ENCODE assay signal across 22 cellular contexts in genomic region chr6:6178795-6179194, GRCh38.
A peak's percentile ranks its signal among the peaks of the same experiment; 100 is the strongest.
DNase-seq lines count a peak whose midpoint lies in the region; ATAC-seq, FAIRE-seq and TF ChIP-seq lines count a peak whose summit lies in the region.
"Had no signal": no experiment of that assay in that cellular context is flagged by ENCODE, and none has a peak within 500 bp of the region (broad histone marks: within the 10 kb centered on the region; RNA-seq: fewer than 3 reads in every experiment).

No MANE protein-coding gene starts in this region.

- CTCF ChIA-PET in mammary epithelial cell (lab: Charles Lee; ENCODE audit: low non-redundant PET) (no interaction called here), MCF 10A (lab: Yijun Ruan, JAX) (interaction anchor here (0.8 kb wide), 1 partner anchor 122 kb away, joined by 4 read pairs; no protein-coding TSS in a partner anchor)

- DNase-seq in mammary epithelial cell (no peak), MCF 10A (ENCODE audit: unreplicated experiment) (no peak), keratinocyte (ENCODE audit: low read depth, low spot score) (no peak), ureter (ENCODE audit: low spot score) (peak; percentile 54), HuH-7.5 (ENCODE audit: low spot score) (no peak)
- DNase-seq: ACHN; Caco-2; Calu3; CD4-positive, alpha-beta T cell; CD8-positive, alpha-beta T cell; DMS79 treated with DMSO at 0.1 percent for 48 hours; GF-D8 had no signal

- H3K9me1 ChIP-seq in keratinocyte (ENCODE audit: control insufficient read depth, extremely low read depth, insufficient read depth, low read length) = no peaks in the 10 kb centered on the region

- H4K20me1 ChIP-seq in mammary epithelial cell (ENCODE audit: insufficient read depth, low read length) (no peaks in the 10 kb centered on the region), keratinocyte (ENCODE audit: control insufficient read depth, extremely low read depth, insufficient read depth, low read length) (no peaks in the 10 kb centered on the region)

- in situ Hi-C loops in mammary epithelial cell (cut with MboI; ENCODE audit: low sequenced_read_pairs in 2 of 2) = no loop called here

- no peaks in the 10 kb centered on the region for H3K4me1 Mint-ChIP-seq in MCF 10A (ENCODE audit: insufficient read depth, unreplicated experiment)
- H3K4me1 Mint-ChIP-seq: B cell had no signal

- H2AFZ ChIP-seq in mammary epithelial cell (ENCODE audit: low read depth, low read length) (peak overlapping the region; percentile 67), keratinocyte (ENCODE audit: control insufficient read depth, low read length) (peak overlapping the region; percentile 49)

- no peaks in the 10 kb centered on the region for H3K27me3 ChIP-seq in mammary epithelial cell (ENCODE audit: insufficient read depth, low read length)
- H3K27me3 ChIP-seq in keratinocyte (ENCODE audit: control insufficient read depth, extremely low read depth, insufficient read depth, low read length) = no peaks in the 10 kb centered on the region
- H3K27me3 ChIP-seq: BLaER1 treated with 17β-estradiol and CSF1 and Interleukin-3, amounts not matched to agents 10 nM and 100 nM had no signal

- no peaks in the 10 kb centered on the region for H3K9me3 Mint-ChIP-seq in MCF 10A (ENCODE audit: unreplicated experiment)
- H3K9me3 Mint-ChIP-seq: CD4-positive, alpha-beta T cell; CD8-positive, alpha-beta T cell had no signal

- no TSS peak for BruUV-seq in mammary epithelial cell (replicated peaks; lab: Mats Ljungman, UMichigan)
- BruUV-seq in MCF 10A (replicated peaks; lab: Mats Ljungman, UMichigan) = no TSS peak

- H3K79me2 ChIP-seq in mammary epithelial cell (ENCODE audit: insufficient read depth, low read length) = no peaks in the 10 kb centered on the region
- no peaks in the 10 kb centered on the region for H3K79me2 ChIP-seq in keratinocyte (ENCODE audit: control insufficient read depth, insufficient read depth, low read length)

- FAIRE-seq in keratinocyte (lab: Jason Lieb, UNC) = no peak
- FAIRE-seq: A549, D721Med, G401.6, GM12891, GM19239 had no signal

- POLR2A ChIA-PET in MCF 10A (lab: Yijun Ruan, JAX) = no interaction called here

- H3K27me3 Mint-ChIP-seq in MCF 10A (ENCODE audit: insufficient read depth, unreplicated experiment) = peaks cover 11% of the 10 kb centered on the region

- no peaks in the 10 kb centered on the region for H3K9me3 ChIP-seq in mammary epithelial cell (replicated peaks; ENCODE audit: insufficient read depth, low read length)
- no peaks in the 10 kb centered on the region for H3K9me3 ChIP-seq in keratinocyte (ENCODE audit: control insufficient read depth, low read depth, low read length)
- H3K9me3 ChIP-seq: A549; BLaER1 treated with 17β-estradiol and CSF1 and Interleukin-3, amounts not matched to agents 10 nM and 100 nM; Caco-2 had no signal

- intact Hi-C loops in mammary epithelial cell (cut with micrococcal nuclease) = loop anchor here (10.0 kb wide), 1 partner anchor 46 kb away; no protein-coding TSS in a partner anchor
- intact Hi-C loops in MCF 10A (cut with micrococcal nuclease) = no loop called here

- H3K9ac ChIP-seq in mammary epithelial cell (ENCODE audit: insufficient read depth, low read length) (no peak overlapping the region), keratinocyte (ENCODE audit: control insufficient read depth, extremely low read depth, insufficient read depth, low read length) (no peak overlapping the region)
- H3K9ac ChIP-seq: BLaER1 treated with 17β-estradiol and CSF1 and Interleukin-3, amounts not matched to agents 10 nM and 100 nM had no signal

- no peak for ATAC-seq in HG02852 (IDR thresholded peaks at IDR 0.05; ENCODE audit: unreplicated experiment)
- ATAC-seq: A549; CD8-positive, alpha-beta T cell had no signal

- H3K36me3 ChIP-seq in mammary epithelial cell (ENCODE audit: insufficient read depth, low read length) (no peaks in the 10 kb centered on the region), keratinocyte (ENCODE audit: control insufficient read depth in 2 of 2, extremely low read depth in 1 of 2, insufficient read depth in 2 of 2, low read length in 2 of 2) (no peaks in the 10 kb centered on the region)

- H3K27ac Mint-ChIP-seq in MCF 10A (ENCODE audit: low read depth, unreplicated experiment) = no peak overlapping the region
- H3K27ac Mint-ChIP-seq: B cell; CD4-positive, alpha-beta T cell; CD8-positive, alpha-beta T cell had no signal

- dilution Hi-C loops in mammary epithelial cell (cut with HindIII; ENCODE audit: low sequenced_read_pairs) (no loop called here), keratinocyte (cut with MboI; ENCODE audit: extremely low pct_ligation_motif_present, low sequenced_read_pairs) (no loop called here)

- H3K4me1 ChIP-seq in mammary epithelial cell (ENCODE audit: insufficient read depth, low read length) = no peaks in the 10 kb centered on the region
- H3K4me1 ChIP-seq in keratinocyte (ENCODE audit: control insufficient read depth, extremely low read depth, insufficient read depth, low read length) = no peaks in the 10 kb centered on the region
- H3K4me1 ChIP-seq: A549; BLaER1 treated with 17β-estradiol and CSF1 and Interleukin-3, amounts not matched to agents 10 nM and 100 nM; Caco-2 had no signal

- TF ChIP-seq CTCF in mammary epithelial cell (conservative IDR thresholded peaks at IDR 0.05 in 1 of 2, IDR thresholded peaks at IDR 0.05 in 1 of 2; ENCODE audit: extremely low read depth in 1 of 2, insufficient read depth in 1 of 2, low read depth in 1 of 2, low read length in 2 of 2) (no peak), MCF 10A (IDR thresholded peaks at IDR 0.05; ENCODE audit: unreplicated experiment) (no peak), keratinocyte (optimal IDR thresholded peaks at IDR 0.05 in 1 of 3, IDR thresholded peaks at IDR 0.05 in 1 of 3, conservative IDR thresholded peaks at IDR 0.05 in 1 of 3; ENCODE audit: extremely low read depth in 1 of 3, insufficient read depth in 2 of 3, low read length in 3 of 3) (no peak)

- H3K4me3 ChIP-seq in mammary epithelial cell (replicated peaks in 1 of 3; ENCODE audit: insufficient read depth in 1 of 3, low read depth in 2 of 3, low read length in 3 of 3) (no peak overlapping the region), keratinocyte (ENCODE audit: control insufficient read depth in 2 of 3, extremely low read depth in 1 of 3, insufficient read depth in 2 of 3, low read depth in 1 of 3, low read length in 3 of 3) (no peak overlapping the region)
- H3K4me3 ChIP-seq: A549; BLaER1 treated with 17β-estradiol and CSF1 and Interleukin-3, amounts not matched to agents 10 nM and 100 nM had no signal

- no peaks in the 10 kb centered on the region for H3K36me3 Mint-ChIP-seq in MCF 10A (ENCODE audit: insufficient read depth, unreplicated experiment)
- H3K36me3 Mint-ChIP-seq: CD8-positive, alpha-beta T cell had no signal

- no peak overlapping the region for H3K4me2 ChIP-seq in mammary epithelial cell (ENCODE audit: insufficient read depth, low read depth, low read length)
- no peak overlapping the region for H3K4me2 ChIP-seq in keratinocyte (ENCODE audit: control insufficient read depth, extremely low read depth, insufficient read depth, low read depth, low read length)
- H3K4me2 ChIP-seq: A549; BLaER1 treated with 17β-estradiol and CSF1 and Interleukin-3, amounts not matched to agents 10 nM and 100 nM had no signal

- H3K27ac ChIP-seq in mammary epithelial cell (ENCODE audit: insufficient read depth, low read depth, low read length) (no peak overlapping the region), keratinocyte (ENCODE audit: control insufficient read depth, insufficient read depth, low read length) (no peak overlapping the region)
- H3K27ac ChIP-seq: 22Rv1; A549; BLaER1 treated with 17β-estradiol and CSF1 and Interleukin-3, amounts not matched to agents 10 nM and 100 nM; C4-2B had no signal

- WGBS in mammary epithelial cell (ENCODE audit: low coverage, missing lambda C conversion rate) = 46% methylated on average over 6 of the region's 6 CpGs

- no peak overlapping the region for H3K4me3 Mint-ChIP-seq in MCF 10A (ENCODE audit: unreplicated experiment)
- H3K4me3 Mint-ChIP-seq: B cell; CD4-positive, alpha-beta T cell; CD8-positive, alpha-beta T cell had no signal
